8 cellular contexts compared by ENCODE assay signal in genomic region chr1:21149862-21150432, GRCh38. TPM values are rescaled to one million over a fixed set of nuclear protein-coding genes. Genes with fewer than 3 reads are reported as not detected.
A peak's percentile ranks its signal among the peaks of the same experiment; 100 is the strongest.
DNase-seq lines count a peak whose midpoint lies in the region; ATAC-seq and TF ChIP-seq lines count a peak whose summit lies in the region.

No MANE protein-coding gene starts in this region.

- peak overlapping the region; percentile 54 for H3K27ac ChIP-seq in HUES48 (ENCODE audit: low read depth, low read length)
- H3K27ac ChIP-seq in left lung, result peak overlapping the region; percentile 42 to 64
- peak overlapping the region; percentile 5 to 67 (median 43) for H3K27ac ChIP-seq in thyroid gland

- H3K9me3 Mint-ChIP-seq in central memory CD8-positive, alpha-beta T cell, result no peaks in the 10 kb centered on the region
- H3K9me3 Mint-ChIP-seq in effector memory CD8-positive, alpha-beta T cell, result no peaks in the 10 kb centered on the region

- no peak for TF ChIP-seq POLR2A in thyroid gland (IDR thresholded peaks at IDR 0.05)

- H3K27ac Mint-ChIP-seq in central memory CD8-positive, alpha-beta T cell (ENCODE audit: low read depth), result peak overlapping the region; percentile 2
- H3K27ac Mint-ChIP-seq in effector memory CD8-positive, alpha-beta T cell, result peak overlapping the region in 1 of 2 donors; percentile 62

- intact Hi-C loops in left lung (cut with DNase I), result no loop called here
- intact Hi-C loops in thyroid gland (cut with DNase I), result no loop called here

- no peak overlapping the region for H3K4me3 Mint-ChIP-seq in central memory CD8-positive, alpha-beta T cell
- no peak overlapping the region for H3K4me3 Mint-ChIP-seq in effector memory CD8-positive, alpha-beta T cell

- ATAC-seq in central memory CD8-positive, alpha-beta T cell (replicated peaks; ENCODE audit: extremely low read depth, poor library complexity, severe bottlenecking), result no peak
- ATAC-seq in left lung, result peak; percentile 65
- no peak for ATAC-seq in GM21367 (IDR thresholded peaks at IDR 0.05; ENCODE audit: unreplicated experiment)
- ATAC-seq in effector memory CD8-positive, alpha-beta T cell (replicated peaks), result no peak
- ATAC-seq in HG03095 (IDR thresholded peaks at IDR 0.05; ENCODE audit: unreplicated experiment), result no peak

- H3K4me1 ChIP-seq in HUES48 (ENCODE audit: control insufficient read depth, insufficient read depth, low read length) (peaks cover 4% of the 10 kb centered on the region), left lung (peaks cover 10 to 24% of the 10 kb centered on the region in 2 donors), thyroid gland (peaks cover 7 to 28% of the 10 kb centered on the region in 2 donors)

- H3K9me3 ChIP-seq in HUES48 (ENCODE audit: control insufficient read depth, insufficient read depth, low read length) (no peaks in the 10 kb centered on the region), left lung (no peaks in the 10 kb centered on the region), thyroid gland (no peaks in the 10 kb centered on the region)

- H3K36me3 Mint-ChIP-seq in central memory CD8-positive, alpha-beta T cell (ENCODE audit: insufficient read depth), result peaks cover 11% of the 10 kb centered on the region
- peaks cover 22% of the 10 kb centered on the region for H3K36me3 Mint-ChIP-seq in effector memory CD8-positive, alpha-beta T cell (ENCODE audit: insufficient read depth)

- H3K27me3 ChIP-seq in HUES48 (ENCODE audit: control insufficient read depth, insufficient read depth, low read length), result no peaks in the 10 kb centered on the region
- no peaks in the 10 kb centered on the region for H3K27me3 ChIP-seq in left lung
- H3K27me3 ChIP-seq in thyroid gland, result no peaks in the 10 kb centered on the region

- H3K27me3 Mint-ChIP-seq in central memory CD8-positive, alpha-beta T cell, result no peaks in the 10 kb centered on the region
- H3K27me3 Mint-ChIP-seq in effector memory CD8-positive, alpha-beta T cell, result no peaks in the 10 kb centered on the region

- 76 to 80% methylated on average over 3 of the region's 3 CpGs for WGBS in thyroid gland, 2 donors

- no peaks in the 10 kb centered on the region for H3K4me1 Mint-ChIP-seq in central memory CD8-positive, alpha-beta T cell
- H3K4me1 Mint-ChIP-seq in effector memory CD8-positive, alpha-beta T cell (ENCODE audit: low read depth in 2 of 2), result peaks cover 3 to 5% of the 10 kb centered on the region in 2 donors

- peaks cover 16% of the 10 kb centered on the region for H3K36me3 ChIP-seq in HUES48 (ENCODE audit: control insufficient read depth, insufficient read depth, low read length)
- H3K36me3 ChIP-seq in left lung, result peaks cover 0 to 33% of the 10 kb centered on the region in 2 donors
- H3K36me3 ChIP-seq in thyroid gland, result peaks cover 3 to 6% of the 10 kb centered on the region in 2 donors

- DNase-seq in central memory CD8-positive, alpha-beta T cell (ENCODE audit: low spot score in 2 of 2), result no peak
- DNase-seq in left lung (no peak), thyroid gland (no peak)
- no peak for DNase-seq in effector memory CD8-positive, alpha-beta T cell
- DNase-seq in activated CD4-positive, alpha-beta T cell treated with anti-CD3 and anti-CD28 coated beads, Interleukin-2, amount 50 U/mL, for 1 hour, result no peak

- H3K9ac ChIP-seq in HUES48 (ENCODE audit: low read depth, low read length), result no peak overlapping the region

- TF ChIP-seq CTCF in left lung (IDR thresholded peaks at IDR 0.05) (no peak), thyroid gland (IDR thresholded peaks at IDR 0.05) (no peak)

- H3K4me3 ChIP-seq in HUES48 (ENCODE audit: low read depth, low read length) (no peak overlapping the region), left lung (no peak overlapping the region), thyroid gland (replicated peaks in 1 of 3) (no peak overlapping the region)

RNA-seq across cellular contexts. Expression of gene EIF4G3, which starts 26.8 kb away (rescaled TPM):
- total RNA-seq in left lung (10 to 100 TPM; 54.6 to 56.8 TPM), thyroid gland (100 to 1,000 TPM in 3 of 4 donors, 10 to 100 TPM in 1; 68.9 to 110 (median 104) TPM)
